In the genomic region with DNA sequence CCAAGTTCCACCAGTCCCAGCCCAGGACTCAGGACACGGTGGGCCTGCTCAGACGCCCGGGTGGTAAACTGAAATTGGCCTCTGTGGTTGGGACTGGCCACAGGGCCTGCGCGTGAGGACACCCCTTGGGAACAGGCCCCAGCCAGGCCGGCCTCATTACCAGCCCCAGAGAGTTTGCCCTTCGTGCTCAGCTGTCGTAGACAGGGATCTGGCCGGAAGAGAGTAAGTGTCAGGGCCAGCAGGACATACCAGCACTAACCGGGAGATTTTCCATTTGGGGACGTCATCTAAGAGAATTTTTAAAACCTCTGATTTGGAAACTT, we compare ENCODE assay signal across 20 cellular contexts. TPM values are rescaled to one million over a fixed set of nuclear protein-coding genes. Genes with fewer than 3 reads are reported as not detected.
"Had no signal": no experiment of that assay in that cellular context is flagged by ENCODE, and none has a peak within 500 bp of the region (broad histone marks: within the 10 kb centered on the region; RNA-seq: fewer than 3 reads in every experiment).

No MANE protein-coding gene starts in this region.

- H3K27ac ChIP-seq: left lung, lower lobe of right lung, neural progenitor cell, parathyroid adenoma, psoas muscle, skin epidermis, stomach, thyroid gland, upper lobe of left lung, vagina had no signal

- H3K4me3 ChIP-seq: left lung, lower lobe of right lung, neural progenitor cell, psoas muscle, skin epidermis, stomach, testis, thyroid gland, transverse colon, upper lobe of left lung, vagina had no signal

- H3K36me3 ChIP-seq: left lung, lower lobe of right lung, neural progenitor cell, stomach, thyroid gland, transverse colon, upper lobe of left lung, vagina had no signal

- H3K9me3 ChIP-seq: left lung, lower lobe of right lung, psoas muscle, stomach, testis, thyroid gland, transverse colon, upper lobe of left lung, vagina had no signal

- H3K27me3 ChIP-seq: testis had no signal

- ATAC-seq: stimulated activated naive CD8-positive, alpha-beta T cell treated with anti-CD3 and anti-CD28 coated beads, Interleukin-15, Interleukin-2, amounts not matched to agents 100 U/mL and 50 U/mL, for 24 hours had no signal

- H3K4me1 ChIP-seq: left lung, lower lobe of right lung, psoas muscle had no signal

- DNase-seq: hippocampal formation, lower lobe of right lung, mesenchymal stem cell, naive B cell, psoas muscle, testis had no signal

RNA-seq across cellular contexts. Expression of a gene that starts 2.3 kb away (rescaled TPM):
- total RNA-seq: left lung, liver, lower lobe of right lung, mammary epithelial cell, osteocyte, psoas muscle, thyroid gland had no signal
- polyA plus RNA-seq: keratinocyte, mammary epithelial cell had no signal
